In the genomic region with DNA sequence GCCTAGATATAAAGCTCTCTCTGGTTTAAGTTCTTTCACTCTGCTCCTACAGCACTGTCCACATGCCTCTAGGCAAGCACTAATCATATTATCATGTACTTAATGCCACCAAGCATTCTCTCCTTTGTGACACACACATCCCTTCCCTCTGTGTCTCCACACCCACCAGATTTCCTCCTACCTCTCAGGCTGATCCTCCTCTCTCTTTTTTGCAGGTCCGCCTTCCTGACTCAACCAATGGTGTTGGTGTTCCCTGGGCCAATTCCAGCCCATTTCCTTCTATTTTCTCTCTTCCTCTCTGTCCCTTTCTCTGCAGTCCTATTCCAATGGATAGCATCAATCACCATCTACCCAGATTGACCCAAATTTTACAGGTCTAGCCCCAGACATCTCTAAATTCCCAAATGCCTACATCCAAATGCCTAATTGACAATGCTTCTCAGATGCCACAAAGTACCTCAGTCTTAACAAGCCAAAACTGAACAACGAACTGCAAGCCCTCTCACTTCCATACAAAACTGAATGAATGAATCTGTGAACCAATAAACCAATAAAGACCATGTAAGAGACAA, we compare ENCODE assay signal across 1 cellular context.
TF ChIP-seq lines count a peak whose summit lies in the region.

No MANE protein-coding gene starts in this region.

TF ChIP-seq in HCT116, 20 proteins besides CTCF, POLR2A, EP300 and RAD21:
- TF ChIP-seq, protein P1, sequence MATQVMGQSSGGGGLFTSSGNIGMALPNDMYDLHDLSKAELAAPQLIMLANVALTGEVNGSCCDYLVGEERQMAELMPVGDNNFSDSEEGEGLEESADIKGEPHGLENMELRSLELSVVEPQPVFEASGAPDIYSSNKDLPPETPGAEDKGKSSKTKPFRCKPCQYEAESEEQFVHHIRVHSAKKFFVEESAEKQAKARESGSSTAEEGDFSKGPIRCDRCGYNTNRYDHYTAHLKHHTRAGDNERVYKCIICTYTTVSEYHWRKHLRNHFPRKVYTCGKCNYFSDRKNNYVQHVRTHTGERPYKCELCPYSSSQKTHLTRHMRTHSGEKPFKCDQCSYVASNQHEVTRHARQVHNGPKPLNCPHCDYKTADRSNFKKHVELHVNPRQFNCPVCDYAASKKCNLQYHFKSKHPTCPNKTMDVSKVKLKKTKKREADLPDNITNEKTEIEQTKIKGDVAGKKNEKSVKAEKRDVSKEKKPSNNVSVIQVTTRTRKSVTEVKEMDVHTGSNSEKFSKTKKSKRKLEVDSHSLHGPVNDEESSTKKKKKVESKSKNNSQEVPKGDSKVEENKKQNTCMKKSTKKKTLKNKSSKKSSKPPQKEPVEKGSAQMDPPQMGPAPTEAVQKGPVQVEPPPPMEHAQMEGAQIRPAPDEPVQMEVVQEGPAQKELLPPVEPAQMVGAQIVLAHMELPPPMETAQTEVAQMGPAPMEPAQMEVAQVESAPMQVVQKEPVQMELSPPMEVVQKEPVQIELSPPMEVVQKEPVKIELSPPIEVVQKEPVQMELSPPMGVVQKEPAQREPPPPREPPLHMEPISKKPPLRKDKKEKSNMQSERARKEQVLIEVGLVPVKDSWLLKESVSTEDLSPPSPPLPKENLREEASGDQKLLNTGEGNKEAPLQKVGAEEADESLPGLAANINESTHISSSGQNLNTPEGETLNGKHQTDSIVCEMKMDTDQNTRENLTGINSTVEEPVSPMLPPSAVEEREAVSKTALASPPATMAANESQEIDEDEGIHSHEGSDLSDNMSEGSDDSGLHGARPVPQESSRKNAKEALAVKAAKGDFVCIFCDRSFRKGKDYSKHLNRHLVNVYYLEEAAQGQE (IDR thresholded peaks at IDR 0.05; ENCODE audit: low read depth), result no peak
- TF ChIP-seq FOSL1 (IDR thresholded peaks at IDR 0.05; ENCODE audit: low read depth), result no peak
- TF ChIP-seq, protein P2, sequence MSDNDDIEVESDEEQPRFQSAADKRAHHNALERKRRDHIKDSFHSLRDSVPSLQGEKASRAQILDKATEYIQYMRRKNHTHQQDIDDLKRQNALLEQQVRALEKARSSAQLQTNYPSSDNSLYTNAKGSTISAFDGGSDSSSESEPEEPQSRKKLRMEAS (IDR thresholded peaks at IDR 0.05), result no peak
- TF ChIP-seq, protein P3, sequence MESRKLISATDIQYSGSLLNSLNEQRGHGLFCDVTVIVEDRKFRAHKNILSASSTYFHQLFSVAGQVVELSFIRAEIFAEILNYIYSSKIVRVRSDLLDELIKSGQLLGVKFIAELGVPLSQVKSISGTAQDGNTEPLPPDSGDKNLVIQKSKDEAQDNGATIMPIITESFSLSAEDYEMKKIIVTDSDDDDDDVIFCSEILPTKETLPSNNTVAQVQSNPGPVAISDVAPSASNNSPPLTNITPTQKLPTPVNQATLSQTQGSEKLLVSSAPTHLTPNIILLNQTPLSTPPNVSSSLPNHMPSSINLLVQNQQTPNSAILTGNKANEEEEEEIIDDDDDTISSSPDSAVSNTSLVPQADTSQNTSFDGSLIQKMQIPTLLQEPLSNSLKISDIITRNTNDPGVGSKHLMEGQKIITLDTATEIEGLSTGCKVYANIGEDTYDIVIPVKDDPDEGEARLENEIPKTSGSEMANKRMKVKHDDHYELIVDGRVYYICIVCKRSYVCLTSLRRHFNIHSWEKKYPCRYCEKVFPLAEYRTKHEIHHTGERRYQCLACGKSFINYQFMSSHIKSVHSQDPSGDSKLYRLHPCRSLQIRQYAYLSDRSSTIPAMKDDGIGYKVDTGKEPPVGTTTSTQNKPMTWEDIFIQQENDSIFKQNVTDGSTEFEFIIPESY (IDR thresholded peaks at IDR 0.05; ENCODE audit: extremely low read depth, insufficient replicate concordance, low read length), result no peak
- no peak for TF ChIP-seq ZFX (IDR thresholded peaks at IDR 0.05)
- no peak for TF ChIP-seq SRF (IDR thresholded peaks at IDR 0.05; ENCODE audit: low read depth)
- no peak for TF ChIP-seq EGR1 (IDR thresholded peaks at IDR 0.05; ENCODE audit: low read depth)
- TF ChIP-seq EZH2 (IDR thresholded peaks at IDR 0.05), result no peak
- TF ChIP-seq YY1 (IDR thresholded peaks at IDR 0.05; ENCODE audit: extremely low read depth, insufficient replicate concordance, low read depth, low read length), result no peak
- TF ChIP-seq, protein P4, sequence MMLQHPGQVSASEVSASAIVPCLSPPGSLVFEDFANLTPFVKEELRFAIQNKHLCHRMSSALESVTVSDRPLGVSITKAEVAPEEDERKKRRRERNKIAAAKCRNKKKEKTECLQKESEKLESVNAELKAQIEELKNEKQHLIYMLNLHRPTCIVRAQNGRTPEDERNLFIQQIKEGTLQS (IDR thresholded peaks at IDR 0.05), result no peak
TF ChIP-seq in HCT116: peak in this region for 0.
